Comparison of ENCODE assay signal across 10 cellular contexts in genomic region chr19:18254546-18255500, GRCh38. TPM values are rescaled to one million over a fixed set of nuclear protein-coding genes. Genes with fewer than 3 reads are reported as not detected.
DNase-seq lines count a peak whose midpoint lies in the region; ATAC-seq, FAIRE-seq and TF ChIP-seq lines count a peak whose summit lies in the region.
"Had no signal": no experiment of that assay in that cellular context is flagged by ENCODE, and none has a peak within 500 bp of the region (broad histone marks: within the 10 kb centered on the region; RNA-seq: fewer than 3 reads in every experiment).

No MANE protein-coding gene starts in this region.

- H3K27ac Mint-ChIP-seq in dendritic cell treated with granulocyte-macrophage colony-stimulating factor and Interleukin-4, amounts not matched to agents 40 ng/mL and 50 ng/mL, for 4 days: peak overlapping the region; percentile 54
- no peak overlapping the region for H3K27ac Mint-ChIP-seq in activated CD4-positive, alpha-beta T cell treated with anti-CD3 and anti-CD28 coated beads, Interleukin-2, amount 10 ng/mL, durations not matched to agents 7 days and 5 days
- H3K27ac Mint-ChIP-seq in activated CD8-positive, alpha-beta memory T cell treated with anti-CD3 and anti-CD28 coated beads, Interleukin-2, amount 10 ng/mL, durations not matched to agents 7 days and 5 days: no peak overlapping the region

- H3K27me3 Mint-ChIP-seq in dendritic cell treated with granulocyte-macrophage colony-stimulating factor and Interleukin-4, amounts not matched to agents 40 ng/mL and 50 ng/mL, for 4 days: peaks cover 43% of the 10 kb centered on the region
- peaks cover 24% of the 10 kb centered on the region for H3K27me3 Mint-ChIP-seq in activated CD4-positive, alpha-beta T cell treated with anti-CD3 and anti-CD28 coated beads, Interleukin-2, amount 10 ng/mL, durations not matched to agents 7 days and 5 days
- H3K27me3 Mint-ChIP-seq in activated CD8-positive, alpha-beta memory T cell treated with anti-CD3 and anti-CD28 coated beads, Interleukin-2, amount 10 ng/mL, durations not matched to agents 7 days and 5 days: peaks cover 19% of the 10 kb centered on the region

- no peak overlapping the region for H3K4me2 ChIP-seq in parathyroid adenoma (ENCODE audit: low read length)

- ATAC-seq in activated CD8-positive, alpha-beta memory T cell treated with anti-CD3 and anti-CD28 coated beads, Interleukin-2, amount 10 ng/mL, durations not matched to agents 7 days and 5 days: no peak

- peak; percentile 34 for TF ChIP-seq CTCF in GM12874 (IDR thresholded peaks at IDR 0.05; ENCODE audit: insufficient read depth, low read depth, low read length)
- peak; percentile 48 for TF ChIP-seq CTCF in parathyroid adenoma (IDR thresholded peaks at IDR 0.05)

- DNase-seq in NCI-H2107 (lab: John Stamatoyannopoulos, UW): peak; percentile 58
- DNase-seq in activated CD4-positive, alpha-beta T cell treated with anti-CD3 and anti-CD28 coated beads, Interleukin-2, amount 10 ng/mL, durations not matched to agents 7 days and 5 days: no peak
- no peak for DNase-seq in activated CD8-positive, alpha-beta memory T cell treated with anti-CD3 and anti-CD28 coated beads, Interleukin-2, amount 10 ng/mL, durations not matched to agents 7 days and 5 days
- no peak for DNase-seq in AG20443 (ENCODE audit: low spot score)
- DNase-seq in GM19239 (ENCODE audit: insufficient read length, low spot score): no peak
- DNase-seq: erythroblast, NCI-H226 had no signal

- no peak overlapping the region for H3K9ac ChIP-seq in parathyroid adenoma

- POLR2A ChIA-PET in activated CD4-positive, alpha-beta T cell treated with anti-CD3 and anti-CD28 coated beads, Interleukin-2, amount 10 ng/mL, durations not matched to agents 7 days and 5 days (lab: Charles Lee): no interaction called here

- no peaks in the 10 kb centered on the region for H3K36me3 ChIP-seq in parathyroid adenoma (ENCODE audit: control insufficient read depth, insufficient read depth, low read length)

- no peaks in the 10 kb centered on the region for H3K9me3 Mint-ChIP-seq in dendritic cell treated with granulocyte-macrophage colony-stimulating factor and Interleukin-4, amounts not matched to agents 40 ng/mL and 50 ng/mL, for 4 days
- H3K9me3 Mint-ChIP-seq in activated CD4-positive, alpha-beta T cell treated with anti-CD3 and anti-CD28 coated beads, Interleukin-2, amount 10 ng/mL, durations not matched to agents 7 days and 5 days: no peaks in the 10 kb centered on the region
- H3K9me3 Mint-ChIP-seq in activated CD8-positive, alpha-beta memory T cell treated with anti-CD3 and anti-CD28 coated beads, Interleukin-2, amount 10 ng/mL, durations not matched to agents 7 days and 5 days (ENCODE audit: low read depth): no peaks in the 10 kb centered on the region

- H2AFZ ChIP-seq in parathyroid adenoma: peak overlapping the region; percentile 66

- H3K79me2 ChIP-seq in parathyroid adenoma: no peaks in the 10 kb centered on the region

- no peak overlapping the region for H3K27ac ChIP-seq in parathyroid adenoma

- CTCF ChIA-PET in activated CD4-positive, alpha-beta T cell treated with anti-CD3 and anti-CD28 coated beads, Interleukin-2, amount 10 ng/mL, durations not matched to agents 7 days and 5 days (lab: Charles Lee): interaction anchor here (0.5 to 2.6 kb wide), 12 partner anchors 9 to 134 kb away, joined by 3 to 7 read pairs (median 4); partner anchors contain the start of genes IQCN and LSM4
- CTCF ChIA-PET in activated CD8-positive, alpha-beta memory T cell treated with anti-CD3 and anti-CD28 coated beads, Interleukin-2, amount 10 ng/mL, durations not matched to agents 7 days and 5 days (lab: Charles Lee): interaction anchor here (0.5 to 9.6 kb wide), 13 partner anchors 8 to 168 kb away, joined by 3 to 166 read pairs (median 3); partner anchors contain the start of genes IL12RB1, PGPEP1 and RAB3A

- H3K4me1 ChIP-seq in parathyroid adenoma: peaks cover 10% of the 10 kb centered on the region

- H3K4me3 ChIP-seq in parathyroid adenoma (ENCODE audit: low read depth, low read length): no peak overlapping the region

- FAIRE-seq in GM19239 (lab: Jason Lieb, UNC): no peak

- H3K36me3 Mint-ChIP-seq in dendritic cell treated with granulocyte-macrophage colony-stimulating factor and Interleukin-4, amounts not matched to agents 40 ng/mL and 50 ng/mL, for 4 days (ENCODE audit: low read depth): no peaks in the 10 kb centered on the region
- H3K36me3 Mint-ChIP-seq in activated CD4-positive, alpha-beta T cell treated with anti-CD3 and anti-CD28 coated beads, Interleukin-2, amount 10 ng/mL, durations not matched to agents 7 days and 5 days (ENCODE audit: low read depth): no peaks in the 10 kb centered on the region
- no peaks in the 10 kb centered on the region for H3K36me3 Mint-ChIP-seq in activated CD8-positive, alpha-beta memory T cell treated with anti-CD3 and anti-CD28 coated beads, Interleukin-2, amount 10 ng/mL, durations not matched to agents 7 days and 5 days

- no peaks in the 10 kb centered on the region for H3K9me3 ChIP-seq in parathyroid adenoma (ENCODE audit: control insufficient read depth, low read length)

- intact Hi-C loops in dendritic cell treated with granulocyte-macrophage colony-stimulating factor and Interleukin-4, amounts not matched to agents 40 ng/mL and 50 ng/mL, for 4 days (cut with micrococcal nuclease): loop anchor here (5.0 kb wide), 1 partner anchor 193 kb away; no protein-coding TSS in a partner anchor

- no peaks in the 10 kb centered on the region for H3K27me3 ChIP-seq in parathyroid adenoma (ENCODE audit: control insufficient read depth, insufficient read depth, low read length)

- H3K4me3 Mint-ChIP-seq in dendritic cell treated with granulocyte-macrophage colony-stimulating factor and Interleukin-4, amounts not matched to agents 40 ng/mL and 50 ng/mL, for 4 days: no peak overlapping the region
- no peak overlapping the region for H3K4me3 Mint-ChIP-seq in activated CD4-positive, alpha-beta T cell treated with anti-CD3 and anti-CD28 coated beads, Interleukin-2, amount 10 ng/mL, durations not matched to agents 7 days and 5 days
- H3K4me3 Mint-ChIP-seq in activated CD8-positive, alpha-beta memory T cell treated with anti-CD3 and anti-CD28 coated beads, Interleukin-2, amount 10 ng/mL, durations not matched to agents 7 days and 5 days: no peak overlapping the region

- H3K4me1 Mint-ChIP-seq in dendritic cell treated with granulocyte-macrophage colony-stimulating factor and Interleukin-4, amounts not matched to agents 40 ng/mL and 50 ng/mL, for 4 days (ENCODE audit: low read depth): peaks cover 35% of the 10 kb centered on the region
- H3K4me1 Mint-ChIP-seq in activated CD4-positive, alpha-beta T cell treated with anti-CD3 and anti-CD28 coated beads, Interleukin-2, amount 10 ng/mL, durations not matched to agents 7 days and 5 days: peaks cover 2% of the 10 kb centered on the region
- peaks cover 3% of the 10 kb centered on the region for H3K4me1 Mint-ChIP-seq in activated CD8-positive, alpha-beta memory T cell treated with anti-CD3 and anti-CD28 coated beads, Interleukin-2, amount 10 ng/mL, durations not matched to agents 7 days and 5 days

RNA-seq across cellular contexts. Expression of gene IQCN, which starts 19.4 kb away (rescaled TPM):
- total RNA-seq in activated CD4-positive, alpha-beta T cell treated with anti-CD3 and anti-CD28 coated beads, Interleukin-2, amount 10 ng/mL, durations not matched to agents 7 days and 5 days: 1 to 10 TPM; 6.3 to 7.2 TPM
- 1 to 10 TPM; 2.2 to 3.1 TPM for total RNA-seq in activated CD8-positive, alpha-beta memory T cell treated with anti-CD3 and anti-CD28 coated beads, Interleukin-2, amount 10 ng/mL, durations not matched to agents 7 days and 5 days

RNA-seq across cellular contexts. Expression of gene JUND, which starts 26.6 kb away (rescaled TPM):
- total RNA-seq in activated CD4-positive, alpha-beta T cell treated with anti-CD3 and anti-CD28 coated beads, Interleukin-2, amount 10 ng/mL, durations not matched to agents 7 days and 5 days: 100 to 1,000 TPM; 343 to 347 TPM
- 100 to 1,000 TPM; 498 to 501 TPM for total RNA-seq in activated CD8-positive, alpha-beta memory T cell treated with anti-CD3 and anti-CD28 coated beads, Interleukin-2, amount 10 ng/mL, durations not matched to agents 7 days and 5 days

RNA-seq across cellular contexts. Expression of gene PDE4C, which starts 28.6 kb away (rescaled TPM):
- total RNA-seq in activated CD4-positive, alpha-beta T cell treated with anti-CD3 and anti-CD28 coated beads, Interleukin-2, amount 10 ng/mL, durations not matched to agents 7 days and 5 days: under 1 TPM in 1 of 2 experiments, not detected in 1; 0.15 TPM
- under 1 TPM; 0.14 to 0.23 TPM for total RNA-seq in activated CD8-positive, alpha-beta memory T cell treated with anti-CD3 and anti-CD28 coated beads, Interleukin-2, amount 10 ng/mL, durations not matched to agents 7 days and 5 days

RNA-seq across cellular contexts. Expression of gene RAB3A, which starts 51.0 kb away (rescaled TPM):
- 1 to 10 TPM; 4.0 to 5.2 TPM for total RNA-seq in activated CD4-positive, alpha-beta T cell treated with anti-CD3 and anti-CD28 coated beads, Interleukin-2, amount 10 ng/mL, durations not matched to agents 7 days and 5 days
- 1 to 10 TPM; 3.5 to 3.7 TPM for total RNA-seq in activated CD8-positive, alpha-beta memory T cell treated with anti-CD3 and anti-CD28 coated beads, Interleukin-2, amount 10 ng/mL, durations not matched to agents 7 days and 5 days
